Comparison of ENCODE assay signal across 17 cellular contexts in genomic region chr2:59664946-59665345, GRCh38.
DNase-seq lines count a peak whose midpoint lies in the region; ATAC-seq, FAIRE-seq and TF ChIP-seq lines count a peak whose summit lies in the region.
"Had no signal": no experiment of that assay in that cellular context is flagged by ENCODE, and none has a peak within 500 bp of the region (broad histone marks: within the 10 kb centered on the region; RNA-seq: fewer than 3 reads in every experiment).

No MANE protein-coding gene starts in this region.

- H2BK5ac ChIP-seq in H1 (ENCODE audit: low read depth, low read length) = no peak overlapping the region

- H2AFZ ChIP-seq in H1 (ENCODE audit: low read length) = peak overlapping the region; percentile 38; the same call in 1 of the 2 replicates

- no peaks in the 10 kb centered on the region; the same call in 1 of the 2 replicates for H3K23me2 ChIP-seq in H1 (ENCODE audit: low read depth, low read length)

- POLR2A ChIA-PET in H1 (lab: Charles Lee; ENCODE audit: partially characterized antibody) = no interaction called here

- intact Hi-C loops in Right ventricle myocardium inferior (cut with DNase I) = no loop called here
- intact Hi-C loops in left cardiac atrium (cut with DNase I) = no loop called here

- TF ChIP-seq RAD21 in H1 (IDR thresholded peaks at IDR 0.05 in 1 of 2, conservative IDR thresholded peaks at IDR 0.05 in 1 of 2; ENCODE audit: low read depth in 2 of 2, low read length in 2 of 2) = no peak

- no peak overlapping the region for H3K14ac ChIP-seq in H1 (ENCODE audit: insufficient read length)

- H3K18ac ChIP-seq in H1 (ENCODE audit: extremely low read depth, low read length) = no peak overlapping the region

- H3K27me3 ChIP-seq in H1 (replicated peaks in 1 of 4; ENCODE audit: control insufficient read depth in 3 of 4, extremely low read depth in 1 of 4, insufficient read depth in 3 of 4, low read length in 3 of 4) = no peaks in the 10 kb centered on the region
- H3K27me3 ChIP-seq in small intestine (ENCODE audit: control insufficient read depth in 2 of 2, insufficient read depth in 2 of 2, low read length in 2 of 2) = peaks cover 0 to 2% of the 10 kb centered on the region in 2 donors
- H3K27me3 ChIP-seq: BLaER1 had no signal

- ATAC-seq in Right ventricle myocardium inferior (no peak), left cardiac atrium (no peak)
- ATAC-seq: GM12878, HCT116 had no signal

- no peak for TF ChIP-seq POLR2A in H1 (IDR thresholded peaks at IDR 0.05; ENCODE audit: control extremely low read depth in 1 of 2, low read depth in 2 of 2, low read length in 2 of 2)

- CTCF ChIA-PET in H1 (lab: Charles Lee; ENCODE audit: partially characterized antibody) = no interaction called here

- no peak overlapping the region for H3K4ac ChIP-seq in H1 (replicated peaks; ENCODE audit: insufficient read length, low read depth, low read length)

- H2BK120ac ChIP-seq in H1 (replicated peaks; ENCODE audit: low read depth, low read length) = no peak overlapping the region

- H2AK5ac ChIP-seq in H1 (ENCODE audit: low read depth, low read length) = no peak overlapping the region

- H3K79me1 ChIP-seq in H1 (ENCODE audit: low read depth, low read length) = no peaks in the 10 kb centered on the region

- H3K4me1 ChIP-seq in H1 (replicated peaks in 1 of 4; ENCODE audit: control insufficient read depth in 3 of 4, insufficient read depth in 4 of 4, low read length in 3 of 4) (peaks cover 2 to 12% (median 6%) of the 10 kb centered on the region in 4 experiments; a peak in 5 of 7 replicates), small intestine (ENCODE audit: control insufficient read depth in 2 of 2, insufficient read depth in 1 of 2, low read depth in 1 of 2, low read length in 1 of 2) (no peaks in the 10 kb centered on the region)
- H3K4me1 ChIP-seq: BLaER1, Caco-2 had no signal

- no peaks in the 10 kb centered on the region for H3K79me2 ChIP-seq in H1 (ENCODE audit: control insufficient read depth in 1 of 2, insufficient read depth in 2 of 2, low read length in 2 of 2)

- peak overlapping the region; percentile 32 for H4K91ac ChIP-seq in H1 (replicated peaks; ENCODE audit: insufficient read length, low read length)

- no peak overlapping the region for H3K27ac ChIP-seq in H1 (ENCODE audit: low read depth, low read length)
- no peak overlapping the region for H3K27ac ChIP-seq in small intestine (ENCODE audit: low read depth in 1 of 2, low read length in 1 of 2)
- H3K27ac ChIP-seq: BLaER1, HL-60 had no signal

- H3K9me3 ChIP-seq in H1 (ENCODE audit: insufficient read depth in 2 of 2, low read depth in 1 of 2, low read length in 1 of 2) = no peaks in the 10 kb centered on the region
- no peaks in the 10 kb centered on the region for H3K9me3 ChIP-seq in small intestine (ENCODE audit: control insufficient read depth, low read depth)
- H3K9me3 ChIP-seq: BLaER1, Caco-2 had no signal

- no peak overlapping the region for H4K8ac ChIP-seq in H1 (ENCODE audit: extremely low read depth, insufficient read depth, low read length)

- H4K20me1 ChIP-seq in H1 (replicated peaks in 1 of 2; ENCODE audit: control insufficient read depth in 1 of 2, insufficient read depth in 2 of 2, low read length in 2 of 2) = no peaks in the 10 kb centered on the region
- H4K20me1 ChIP-seq: BLaER1 had no signal

- H3K56ac ChIP-seq in H1 (replicated peaks; ENCODE audit: insufficient read length, low read depth, low read length) = no peak overlapping the region

- no peak overlapping the region for H4K5ac ChIP-seq in H1 (ENCODE audit: insufficient read length, low read depth, low read length)

- H3K23ac ChIP-seq in H1 (ENCODE audit: insufficient read length) = no peak overlapping the region

- H3K36me3 ChIP-seq in H1 (ENCODE audit: control insufficient read depth in 2 of 4, insufficient read depth in 4 of 4, low read length in 3 of 4) = no peaks in the 10 kb centered on the region
- no peaks in the 10 kb centered on the region for H3K36me3 ChIP-seq in small intestine (ENCODE audit: control insufficient read depth in 2 of 2, insufficient read depth in 2 of 2, low read length in 2 of 2)
- H3K36me3 ChIP-seq: BLaER1 had no signal

- no peak overlapping the region for H3K4me2 ChIP-seq in H1 (ENCODE audit: insufficient read depth in 1 of 2, low read depth in 2 of 2, low read length in 2 of 2)
- H3K4me2 ChIP-seq: BLaER1 had no signal

- TF ChIP-seq EP300 in H1 (IDR thresholded peaks at IDR 0.05; ENCODE audit: borderline replicate concordance in 1 of 2, low read depth in 2 of 2, low read length in 2 of 2) = no peak

- H2BK20ac ChIP-seq in H1 (ENCODE audit: low read length) = no peak overlapping the region

- DNase-seq in Right ventricle myocardium inferior (ENCODE audit: missing footprints) (peak; percentile 55), left cardiac atrium (no peak), NCI-H69 (lab: John Stamatoyannopoulos, UW) (peak; percentile 75), H1 (ENCODE audit: low read depth in 1 of 2, low spot score in 2 of 2) (no peak), small intestine (no peak), D721Med (ENCODE audit: insufficient read length, low spot score) (no peak)
- DNase-seq in effector CD4-positive, alpha-beta T cell = no peak
- DNase-seq: 8988T; AML-193; Caco-2; CD8-positive, alpha-beta memory T cell; DMS53 had no signal

- H3K4me3 ChIP-seq in H1 (ENCODE audit: extremely low read depth in 1 of 4, insufficient read depth in 2 of 4, low read depth in 3 of 4, low read length in 4 of 4) = no peak overlapping the region
- H3K4me3 ChIP-seq in small intestine (ENCODE audit: low read depth in 1 of 2, low read length in 2 of 2) = no peak overlapping the region
- H3K4me3 ChIP-seq: BLaER1, GM12878 had no signal

- no peak overlapping the region; a peak in 1 of 7 replicates for H3K9ac ChIP-seq in H1 (replicated peaks in 1 of 4; ENCODE audit: extremely low read depth in 1 of 4, low read depth in 3 of 4, low read length in 3 of 4)
- H3K9ac ChIP-seq: BLaER1 had no signal

- FAIRE-seq in H1 (lab: Jason Lieb, UNC) (no peak), small intestine (lab: Jason Lieb, UNC) (no peak), D721Med (lab: Jason Lieb, UNC) (no peak)
- FAIRE-seq: GM12878, H54 had no signal

- H2BK12ac ChIP-seq in H1 (ENCODE audit: low read depth, low read length) = no peak overlapping the region

- 85% methylated on average over 13 of the region's 13 CpGs; no CpG with 5 or more reads in 1 of the 2 experiments for WGBS in H1 (ENCODE audit: extremely low coverage in 1 of 2, insufficient coverage in 1 of 2, insufficient read length in 1 of 2, insufficient replicate concordance in 2 of 2, low coverage in 1 of 2, low lambda C conversion rate in 2 of 2, missing lambda C conversion rate in 1 of 2), 2 experiments
- WGBS in small intestine, 3 donors = 90 to 93% (median 91%) methylated on average over 13 of the region's 13 CpGs

- TF ChIP-seq CTCF in H1 (IDR thresholded peaks at IDR 0.05; ENCODE audit: control extremely low read depth in 1 of 3, insufficient read depth in 1 of 3, low read depth in 1 of 3, low read length in 3 of 3) = no peak
- TF ChIP-seq CTCF in D721Med (IDR thresholded peaks at IDR 0.05; ENCODE audit: insufficient read depth, missing control alignments) = no peak

- H2BK15ac ChIP-seq in H1 (ENCODE audit: low read length) = no peak overlapping the region

TF ChIP-seq in H1, 55 proteins besides CTCF, POLR2A, EP300 and RAD21:
- no peak for TF ChIP-seq CHD2 (IDR thresholded peaks at IDR 0.05; ENCODE audit: low read length)
- peak; percentile 49; the same call in 1 of the 2 replicates for TF ChIP-seq YY1 (IDR thresholded peaks at IDR 0.05; ENCODE audit: low read depth, low read length)
TF ChIP-seq in H1: peak in this region for 1.

Comparison
In these comparisons a context has a peak if more than half of its experiments do, and no peak if none do; other contexts are left out.
1. DNase-seq: peak in Right ventricle myocardium inferior (single experiment) and NCI-H69 (single experiment); none in left cardiac atrium (single experiment), H1 (0 of 2), small intestine (single experiment), D721Med (single experiment) and effector CD4-positive, alpha-beta T cell (single experiment).